Comparison of ENCODE assay signal across 21 cellular contexts in the genomic region with DNA sequence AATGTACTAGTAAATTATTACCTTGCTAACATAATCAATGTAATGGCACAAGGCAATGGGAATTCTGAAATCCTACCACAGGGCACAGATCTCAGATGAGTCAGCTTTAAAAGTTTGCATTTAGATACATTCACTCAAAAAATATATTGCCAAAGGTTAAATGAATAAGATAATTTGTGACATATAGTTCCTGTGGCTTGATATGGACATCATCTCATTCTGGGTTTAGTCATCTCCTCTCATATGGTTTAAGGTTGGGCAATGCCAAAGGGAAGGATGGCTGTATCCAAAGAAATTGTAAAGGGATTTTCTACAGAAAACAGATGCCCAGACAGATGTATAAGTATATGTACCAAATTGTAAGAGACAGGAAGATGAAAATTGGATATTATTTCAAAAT.
"Had no signal": no experiment of that assay in that cellular context is flagged by ENCODE, and none has a peak within 500 bp of the region (broad histone marks: within the 10 kb centered on the region; RNA-seq: fewer than 3 reads in every experiment).

No MANE protein-coding gene starts in this region.

- H3K27me3 ChIP-seq: colonic mucosa, hepatocyte, neutrophil, sigmoid colon had no signal

- H2AFZ ChIP-seq: hepatocyte had no signal

- H3K4me3 ChIP-seq: colonic mucosa, hepatocyte, left ventricle myocardium inferior, lung, psoas muscle, sigmoid colon had no signal

- FAIRE-seq: endothelial cell of umbilical vein, kidney, small intestine had no signal

- H3K79me2 ChIP-seq: hepatocyte had no signal

- H3K4me2 ChIP-seq: hepatocyte had no signal

- H3K27ac ChIP-seq: colonic mucosa, hepatocyte, left ventricle myocardium inferior, neutrophil, psoas muscle, sigmoid colon had no signal

- DNase-seq: colonic mucosa; effector CD4-positive, alpha-beta T cell; endodermal cell; erythroblast; head of caudate nucleus; kidney; left cardiac atrium; left ventricle myocardium inferior; mesendoderm; naive B cell; psoas muscle; sigmoid colon; small intestine; stimulated activated CD4-positive, alpha-beta T cell treated with anti-CD3 and anti-CD28 coated beads, Interleukin-12 subunit alpha, Interleukin-12 subunit beta, amount 100 ng/mL, for 4 hours; stimulated activated CD4-positive, alpha-beta T cell treated with anti-CD3 and anti-CD28 coated beads, Interleukin-2, amount 100 ng/mL, for 48 hours; stimulated activated naive CD4-positive, alpha-beta T cell treated with Interleukin-2 at 50 U/mL for 16 hours; trophoblast cell had no signal

- H3K36me3 ChIP-seq: colonic mucosa, left ventricle myocardium inferior, neutrophil, sigmoid colon had no signal

- H3K4me3 Mint-ChIP-seq: endodermal cell, naive B cell had no signal

- H3K4me1 ChIP-seq: colonic mucosa, left ventricle myocardium inferior, psoas muscle, sigmoid colon had no signal

- H3K27me3 Mint-ChIP-seq: naive B cell had no signal

- H3K9me3 ChIP-seq: colonic mucosa, left ventricle myocardium inferior, neutrophil, psoas muscle, sigmoid colon had no signal

- H3K27ac Mint-ChIP-seq: endodermal cell, naive B cell had no signal

- ATAC-seq: left cardiac atrium, psoas muscle had no signal

- H3K4me1 Mint-ChIP-seq: naive B cell had no signal

- H3K36me3 Mint-ChIP-seq: naive B cell had no signal
